In the genomic region with DNA sequence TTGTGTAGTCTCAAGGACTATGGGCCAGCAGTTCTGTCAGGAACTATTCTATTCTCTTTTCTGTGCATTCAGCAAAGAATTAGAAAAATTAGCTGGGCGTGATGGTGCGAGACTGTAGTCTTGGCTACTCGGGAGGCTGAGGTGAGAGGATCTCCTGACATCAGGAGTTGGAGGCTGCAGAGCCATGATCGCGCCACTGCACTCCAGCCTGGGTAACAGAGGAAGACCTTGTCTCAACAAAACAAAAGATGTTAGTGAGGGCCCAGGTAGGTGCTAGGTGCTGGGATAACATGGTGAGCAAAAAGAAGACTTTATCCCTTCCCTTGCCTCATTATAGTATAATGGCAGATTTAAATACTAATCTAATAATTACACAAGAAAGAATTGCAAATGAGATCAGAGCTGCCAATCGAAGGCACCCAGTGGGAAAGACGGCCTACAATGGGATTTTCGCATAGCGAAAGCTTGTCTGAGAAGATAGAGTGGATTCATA, we compare ENCODE assay signal across 8 cellular contexts. TPM values are rescaled to one million over a fixed set of nuclear protein-coding genes. Genes with fewer than 3 reads are reported as not detected.
DNase-seq lines count a peak whose midpoint lies in the region; ATAC-seq, FAIRE-seq and TF ChIP-seq lines count a peak whose summit lies in the region.

No MANE protein-coding gene starts in this region.

- DNase-seq in bronchial epithelial cell (ENCODE audit: low read depth) (no peak), NCI-H2081 (lab: John Stamatoyannopoulos, UW) (no peak), AG08396 (ENCODE audit: low spot score) (no peak), C1 segment of cervical spinal cord (lab: John Stamatoyannopoulos, UW) (no peak)

- no peaks in the 10 kb centered on the region for H3K9me3 ChIP-seq in muscle layer of colon (ENCODE audit: low read length)

- H3K27me3 ChIP-seq in bronchial epithelial cell (ENCODE audit: control insufficient read depth, insufficient read depth, low read length) (no peaks in the 10 kb centered on the region), muscle layer of colon (ENCODE audit: control insufficient read depth in 1 of 2, insufficient read depth in 2 of 2, low read length in 2 of 2) (no peaks in the 10 kb centered on the region)

- H3K4me3 ChIP-seq in bronchial epithelial cell (ENCODE audit: low read depth, low read length): peak overlapping the region; percentile 74
- peak overlapping the region; percentile 93 to 94 for H3K4me3 ChIP-seq in muscle layer of colon (ENCODE audit: low read depth in 1 of 2, low read length in 2 of 2)

- ATAC-seq in GM18867 (IDR thresholded peaks at IDR 0.05; ENCODE audit: unreplicated experiment) (peak; percentile 6), HG03432 (IDR thresholded peaks at IDR 0.05; ENCODE audit: unreplicated experiment) (peak; percentile 5), HG02973 (IDR thresholded peaks at IDR 0.05; ENCODE audit: unreplicated experiment) (no peak)

- no peak for FAIRE-seq in bronchial epithelial cell (lab: Jason Lieb, UNC)

- peaks cover 5% of the 10 kb centered on the region for H3K36me3 ChIP-seq in bronchial epithelial cell (ENCODE audit: control insufficient read depth, insufficient read depth, low read length)
- peaks cover 8% of the 10 kb centered on the region for H3K36me3 ChIP-seq in muscle layer of colon (ENCODE audit: insufficient read depth, low read length)

- peaks cover 4% of the 10 kb centered on the region for H3K4me1 ChIP-seq in muscle layer of colon (ENCODE audit: insufficient read depth, low read length)

- H3K9ac ChIP-seq in muscle layer of colon (ENCODE audit: low read length): peak overlapping the region; percentile 64

- TF ChIP-seq CTCF in bronchial epithelial cell (IDR thresholded peaks at IDR 0.05; ENCODE audit: insufficient read depth, low read length, severe bottlenecking): no peak

- peak overlapping the region; percentile 81 for H3K27ac ChIP-seq in muscle layer of colon (ENCODE audit: low read depth, low read length)

RNA-seq across cellular contexts. Expression of gene MRPL19, which starts 0.4 kb away (rescaled TPM):
- 36.2 and 51.6 TPM in 2 replicates for total RNA-seq in bronchial epithelial cell
